Comparison of ENCODE assay signal across 33 cellular contexts in the genomic region with DNA sequence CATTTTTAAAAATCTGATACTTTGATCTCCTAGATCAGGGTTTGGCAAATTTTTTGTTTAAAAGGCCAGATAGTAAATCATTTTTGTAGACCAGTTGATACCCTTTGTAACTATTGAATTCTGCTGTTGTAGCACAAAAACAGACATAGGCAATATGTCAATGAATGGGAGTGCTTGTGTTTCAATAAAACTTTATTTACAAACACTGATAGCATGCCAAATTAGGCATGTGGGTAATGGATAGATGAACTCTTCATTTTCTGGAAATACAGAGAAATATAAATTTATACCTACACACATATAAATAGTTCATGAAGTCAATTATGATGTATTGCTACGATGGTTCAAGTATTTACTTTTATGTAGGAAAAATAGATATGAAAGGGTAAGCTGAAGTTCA.
"Had no signal": no experiment of that assay in that cellular context is flagged by ENCODE, and none has a peak within 500 bp of the region (broad histone marks: within the 10 kb centered on the region; RNA-seq: fewer than 3 reads in every experiment).

No MANE protein-coding gene starts in this region.

- H3K27ac ChIP-seq: adrenal gland, ascending aorta, body of pancreas, brain microvascular endothelial cell, breast epithelium, cardiac muscle cell had no signal

- H3K4me3 ChIP-seq: adrenal gland, ascending aorta, body of pancreas, breast epithelium, cardiac muscle cell had no signal

- ATAC-seq: activated naive CD4-positive, alpha-beta T cell treated with anti-CD3 and anti-CD28 coated beads, Interleukin-2, amount 50 U/mL, for 72 hours; activated naive CD8-positive, alpha-beta T cell treated with anti-CD3 and anti-CD28 coated beads, Interleukin-2, amount 50 U/mL, for 24 hours; activated T-cell treated with anti-CD3 and anti-CD28 coated beads, Interleukin-2, amount 50 U/mL, for 4 hours; activated T-cell treated with anti-CD3 and anti-CD28 coated beads, Interleukin-2, amount 50 U/mL, for 72 hours; activated T-helper 17 cell treated with anti-CD3 and anti-CD28 coated beads, Interleukin-2, amount 50 U/mL, for 72 hours; body of pancreas had no signal

- DNase-seq: activated effector memory CD4-positive, alpha-beta T cell treated with anti-CD3 and anti-CD28 coated beads, Interleukin-2, amount 50 U/mL, for 16 hours; activated effector memory CD4-positive, alpha-beta T cell treated with Interleukin-2 at 50 U/mL for 16 hours; activated gamma-delta T cell; activated gamma-delta T cell treated with Interleukin-2 at 50 U/mL for 16 hours; activated naive CD4-positive, alpha-beta T cell; activated naive CD4-positive, alpha-beta T cell treated with anti-CD3 and anti-CD28 coated beads for 36 hours; activated naive CD4-positive, alpha-beta T cell treated with anti-CD3 and anti-CD28 coated beads, Interleukin-2, amount 10 ng/mL, durations not matched to agents 7 days and 5 days; activated naive CD4-positive, alpha-beta T cell treated with anti-CD3 and anti-CD28 coated beads, Interleukin-2, amount 50 U/mL, for 16 hours; activated naive CD4-positive, alpha-beta T cell treated with Interleukin-2 at 50 U/mL for 16 hours; activated naive CD8-positive, alpha-beta T cell treated with anti-CD3 and anti-CD28 coated beads for 36 hours; activated naive CD8-positive, alpha-beta T cell treated with anti-CD3 and anti-CD28 coated beads, Interleukin-2, amount 10 ng/mL, durations not matched to agents 7 days and 5 days; activated naive CD8-positive, alpha-beta T cell treated with anti-CD3 and anti-CD28 coated beads, Interleukin-2, amount 50 U/mL, for 24 hours; activated T-cell treated with anti-CD3 and anti-CD28 coated beads, Interleukin-2, amount 50 U/mL, for 4 hours; activated T-cell treated with anti-CD3 and anti-CD28 coated beads, Interleukin-2, amount 50 U/mL, for 48 hours; activated T-cell treated with anti-CD3 and anti-CD28 coated beads, Interleukin-2, amount 50 U/mL, for 72 hours; adrenal gland; amniotic stem cell; amygdala; anterior cingulate cortex; aorta; body of pancreas; brain microvascular endothelial cell; caudate nucleus; central memory CD4-positive, alpha-beta T cell; cerebellar nuclear complex had no signal

- H3K4me1 ChIP-seq: adrenal gland, ascending aorta, body of pancreas, breast epithelium had no signal

- FAIRE-seq: astrocyte, bronchial epithelial cell, colon had no signal

- H3K27me3 ChIP-seq: adrenal gland, ascending aorta, body of pancreas, brain microvascular endothelial cell, breast epithelium, cardiac muscle cell had no signal

- H3K9me3 ChIP-seq: adrenal gland, ascending aorta, body of pancreas, breast epithelium had no signal

- H3K36me3 ChIP-seq: adrenal gland, ascending aorta, brain microvascular endothelial cell, breast epithelium had no signal
